In the genomic region with DNA sequence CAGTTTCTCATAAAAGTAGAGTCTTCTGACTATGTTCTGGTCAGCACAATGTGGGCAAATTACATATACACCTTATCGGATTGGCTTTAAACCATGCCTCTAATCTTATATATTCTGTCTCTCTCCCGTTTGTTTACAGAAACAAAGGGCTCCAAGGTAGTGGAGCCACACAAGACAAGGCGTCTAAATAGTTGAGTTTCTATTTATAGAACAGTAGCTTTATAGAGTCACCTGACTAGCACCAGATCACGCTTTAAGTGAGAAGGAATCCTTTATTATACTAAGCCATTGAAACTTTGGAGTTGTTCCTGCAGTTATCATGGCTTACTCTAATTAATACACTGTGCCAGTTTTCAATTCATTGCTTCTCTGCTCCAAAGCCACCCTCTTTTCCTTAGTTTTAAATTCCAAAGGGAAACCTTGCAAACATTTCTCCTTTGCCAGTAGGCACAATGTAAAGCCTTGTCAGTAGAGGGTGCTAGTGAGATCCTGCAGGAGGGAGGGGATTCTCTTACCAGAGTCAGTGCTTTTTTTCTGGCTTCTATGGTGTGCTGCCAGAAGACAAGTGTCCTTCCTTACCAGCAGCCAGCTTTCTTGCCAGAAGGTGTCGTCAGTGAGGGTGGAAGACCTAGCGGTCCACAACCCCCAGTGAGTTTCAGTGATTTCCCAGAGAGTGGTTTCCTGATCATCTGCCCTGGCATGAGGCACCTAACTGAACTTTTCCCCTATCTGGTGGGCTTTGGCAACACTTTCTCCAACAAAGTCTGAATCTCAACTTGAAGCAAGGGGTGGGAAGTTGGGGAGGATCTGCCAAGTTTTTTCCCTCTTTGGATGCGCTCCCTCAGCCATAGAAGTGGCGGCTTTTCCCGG, we compare ENCODE assay signal across 9 cellular contexts.
DNase-seq lines count a peak whose midpoint lies in the region; ATAC-seq and TF ChIP-seq lines count a peak whose summit lies in the region.
"Had no signal": no experiment of that assay in that cellular context is flagged by ENCODE, and none has a peak within 500 bp of the region (broad histone marks: within the 10 kb centered on the region; RNA-seq: fewer than 3 reads in every experiment).

No MANE protein-coding gene starts in this region.

- no peaks in the 10 kb centered on the region for H3K27me3 Mint-ChIP-seq in central memory CD8-positive, alpha-beta T cell
- no peaks in the 10 kb centered on the region for H3K27me3 Mint-ChIP-seq in natural killer cell (ENCODE audit: low read depth in 2 of 2)

- no peak overlapping the region for H3K4me3 ChIP-seq in cardiac muscle cell

- no peak overlapping the region for H3K27ac ChIP-seq in cardiac muscle cell

- peak; percentile 41 to 77 for DNase-seq in cardiac muscle cell (ENCODE audit: low read depth in 1 of 2, low spot score in 1 of 2)
- DNase-seq in left ventricle myocardium superior, result no peak
- peak; percentile 64 for DNase-seq in SIG-M5 treated with dmso at 0.1 percent for 504 hours (lab: John Stamatoyannopoulos, UW; ENCODE audit: unreplicated experiment)
- peak in 1 of 2 donors; percentile 17 for DNase-seq in central memory CD8-positive, alpha-beta T cell (ENCODE audit: low spot score in 2 of 2)
- no peak for DNase-seq in natural killer cell
- no peak for DNase-seq in retina

- no peaks in the 10 kb centered on the region for H3K27me3 ChIP-seq in cardiac muscle cell

- no peaks in the 10 kb centered on the region for H3K4me1 Mint-ChIP-seq in central memory CD8-positive, alpha-beta T cell
- H3K4me1 Mint-ChIP-seq in natural killer cell, result no peaks in the 10 kb centered on the region
- H3K4me1 Mint-ChIP-seq: IgD-negative memory B cell had no signal

- ATAC-seq in left ventricle myocardium superior (no peak), GM21447 (IDR thresholded peaks at IDR 0.05; ENCODE audit: unreplicated experiment) (peak; percentile 87), HG03575 (IDR thresholded peaks at IDR 0.05; ENCODE audit: extremely low read depth, insufficient number of reproducible peaks, low FRiP score, unreplicated experiment) (peak; percentile 74), natural killer cell (peak; percentile 54 to 81 (median 72))
- ATAC-seq in central memory CD8-positive, alpha-beta T cell (replicated peaks; ENCODE audit: extremely low read depth, poor library complexity, severe bottlenecking), result peak; percentile 49

- H3K9me3 Mint-ChIP-seq in central memory CD8-positive, alpha-beta T cell, result peaks cover 6% of the 10 kb centered on the region
- H3K9me3 Mint-ChIP-seq in natural killer cell, result no peaks in the 10 kb centered on the region

- H3K27ac Mint-ChIP-seq in central memory CD8-positive, alpha-beta T cell (ENCODE audit: low read depth), result no peak overlapping the region
- H3K27ac Mint-ChIP-seq in natural killer cell, result no peak overlapping the region
- H3K27ac Mint-ChIP-seq: IgD-negative memory B cell had no signal

- H3K4me3 Mint-ChIP-seq in central memory CD8-positive, alpha-beta T cell, result no peak overlapping the region
- H3K4me3 Mint-ChIP-seq in natural killer cell, result no peak overlapping the region
- H3K4me3 Mint-ChIP-seq: IgD-negative memory B cell had no signal

- peaks cover 12% of the 10 kb centered on the region for H3K4me1 ChIP-seq in cardiac muscle cell (ENCODE audit: low read depth)

- H3K36me3 ChIP-seq in cardiac muscle cell, result no peaks in the 10 kb centered on the region

- H3K9me3 ChIP-seq in cardiac muscle cell (ENCODE audit: low read depth), result no peaks in the 10 kb centered on the region

- intact Hi-C loops in left ventricle myocardium superior (cut with micrococcal nuclease) (no loop called here), natural killer cell (cut with micrococcal nuclease) (loop anchor here (1.0 kb wide), 1 partner anchor 441 kb away; no protein-coding TSS in a partner anchor)

- no peaks in the 10 kb centered on the region for H3K36me3 Mint-ChIP-seq in central memory CD8-positive, alpha-beta T cell (ENCODE audit: insufficient read depth)
- H3K36me3 Mint-ChIP-seq in natural killer cell, result peaks cover 6% of the 10 kb centered on the region
- H3K36me3 Mint-ChIP-seq: IgD-negative memory B cell had no signal

- TF ChIP-seq CTCF in cardiac muscle cell (IDR thresholded peaks at IDR 0.05; ENCODE audit: low read depth, low read length), result peak; percentile 79
- peak; percentile 36 for TF ChIP-seq CTCF in natural killer cell (IDR thresholded peaks at IDR 0.05)

Comparison
In these comparisons a context has a peak if more than half of its experiments do, and no peak if none do; other contexts are left out.
1. DNase-seq: peak in cardiac muscle cell (2 of 2) and SIG-M5 treated with dmso at 0.1 percent for 504 hours (single experiment); none in left ventricle myocardium superior (single experiment), natural killer cell (single experiment) and retina (single experiment).